In the genomic region with DNA sequence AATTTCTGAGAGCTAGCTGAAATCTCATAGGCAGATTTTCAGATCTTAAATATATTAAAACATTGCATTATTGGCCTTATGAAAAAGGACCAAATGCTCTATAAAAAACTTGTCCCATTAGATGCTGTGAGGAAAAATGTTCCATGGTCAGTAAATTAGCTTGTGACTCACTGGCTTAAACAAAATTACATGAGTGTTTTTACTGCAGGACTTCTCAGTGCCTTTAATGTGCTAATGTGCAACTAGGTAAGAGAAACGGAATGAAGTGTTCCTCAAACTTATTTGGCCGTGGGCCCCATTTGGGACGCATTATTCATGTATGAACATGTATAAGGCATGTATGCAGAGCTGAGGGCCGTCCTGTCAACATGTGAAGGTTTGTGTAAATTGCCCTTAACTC, we compare ENCODE assay signal across 10 cellular contexts. TPM values are rescaled to one million over a fixed set of nuclear protein-coding genes. Genes with fewer than 3 reads are reported as not detected.
"Had no signal": no experiment of that assay in that cellular context is flagged by ENCODE, and none has a peak within 500 bp of the region (broad histone marks: within the 10 kb centered on the region; RNA-seq: fewer than 3 reads in every experiment).

No MANE protein-coding gene starts in this region.

- DNase-seq: H9, HCEC 1CT, HFFc6, IMR-90, KBM-7 had no signal

- H2AFZ ChIP-seq: GM23338 had no signal

- ATAC-seq: GM23338 had no signal

- H3K27ac ChIP-seq: KMS-11 had no signal

- H3K4me3 ChIP-seq: GM23338 had no signal

- H3K9ac ChIP-seq: KMS-11 had no signal

- H3K4me2 ChIP-seq: GM23338, KMS-11 had no signal

- FAIRE-seq: H1, H54, HTR-8/SVneo had no signal

RNA-seq across cellular contexts. Expression of gene MYRFL, which starts 41.7 kb away (rescaled TPM):
- total RNA-seq: HFFc6, IMR-90 had no signal
- polyA plus RNA-seq: IMR-90 had no signal
